ENCODE assay signal across 8 cellular contexts in genomic region chr4:146945556-146946374, GRCh38. TPM values are rescaled to one million over a fixed set of nuclear protein-coding genes. Genes with fewer than 3 reads are reported as not detected.
DNase-seq lines count a peak whose midpoint lies in the region; ATAC-seq and TF ChIP-seq lines count a peak whose summit lies in the region.

Gene TTC29 (minus strand): TSS chr4:146945864. CDS start chr4:146939895, 5,969 bp downstream.

- no peaks in the 10 kb centered on the region for H3K9me3 ChIP-seq in neural progenitor cell (ENCODE audit: low read depth)

- no peaks in the 10 kb centered on the region; the same call in 1 of the 2 replicates for H3K27me3 ChIP-seq in KMS-11 (ENCODE audit: insufficient read depth, low read depth)
- peaks cover 12% of the 10 kb centered on the region for H3K27me3 ChIP-seq in neural progenitor cell

- no peaks in the 10 kb centered on the region for H3K36me3 ChIP-seq in KMS-11 (ENCODE audit: insufficient read depth)
- H3K36me3 ChIP-seq in neural progenitor cell: no peaks in the 10 kb centered on the region

- DNase-seq in DMS79 (lab: John Stamatoyannopoulos, UW) (peak; percentile 1), SHP77 (lab: John Stamatoyannopoulos, UW) (peak; percentile 91 to 92), foreskin melanocyte (peak; percentile 59), neural progenitor cell (ENCODE audit: low spot score) (peak; percentile 99)
- DNase-seq in activated gamma-delta T cell treated with anti-CD3 and anti-CD28 coated beads, Interleukin-2, amount 50 U/mL, for 16 hours (ENCODE audit: low read depth): peak; percentile 71
- DNase-seq in stimulated activated naive CD8-positive, alpha-beta T cell treated with anti-CD3 and anti-CD28 coated beads, Interleukin-15, amount 100 ng/mL, for 72 hours: peak; percentile 83 to 87

- no peak for TF ChIP-seq CTCF in KMS-11 (conservative IDR thresholded peaks at IDR 0.05; ENCODE audit: low read depth, low read length)
- no peak for TF ChIP-seq CTCF in neural progenitor cell (IDR thresholded peaks at IDR 0.05)

- no peak within 1 kb of the TSS for H3K27ac Mint-ChIP-seq in neural progenitor cell
- H3K27ac Mint-ChIP-seq in stimulated activated naive CD8-positive, alpha-beta T cell treated with anti-CD3 and anti-CD28 coated beads, Interleukin-15, amount 100 ng/mL, for 72 hours: no peak within 1 kb of the TSS

- no peaks in the 10 kb centered on the region for H3K79me2 ChIP-seq in KMS-11 (ENCODE audit: insufficient read depth, low read depth)
- H3K79me2 ChIP-seq in neural progenitor cell (ENCODE audit: low read depth): no peaks in the 10 kb centered on the region

- peaks cover 5% of the 10 kb centered on the region for H3K27me3 Mint-ChIP-seq in neural progenitor cell (ENCODE audit: insufficient read depth, low read depth)
- H3K27me3 Mint-ChIP-seq in stimulated activated naive CD8-positive, alpha-beta T cell treated with anti-CD3 and anti-CD28 coated beads, Interleukin-15, amount 100 ng/mL, for 72 hours: peaks cover 35% of the 10 kb centered on the region

- peaks cover 6% of the 10 kb centered on the region for H3F3A ChIP-seq in neural progenitor cell (ENCODE audit: low read depth)

- H3K9ac ChIP-seq in KMS-11 (no peak within 1 kb of the TSS), neural progenitor cell (no peak within 1 kb of the TSS)

- no peaks in the 10 kb centered on the region for H3K9me3 Mint-ChIP-seq in neural progenitor cell
- no peaks in the 10 kb centered on the region for H3K9me3 Mint-ChIP-seq in stimulated activated naive CD8-positive, alpha-beta T cell treated with anti-CD3 and anti-CD28 coated beads, Interleukin-15, amount 100 ng/mL, for 72 hours

- ATAC-seq in GM21786 (IDR thresholded peaks at IDR 0.05; ENCODE audit: unreplicated experiment): peak; percentile 100
- ATAC-seq in stimulated activated naive CD8-positive, alpha-beta T cell treated with anti-CD3 and anti-CD28 coated beads, Interleukin-15, amount 100 ng/mL, for 72 hours: peak; percentile 99

- H3K4me3 Mint-ChIP-seq in neural progenitor cell: peak within 1 kb of the TSS; percentile 85
- peak within 1 kb of the TSS; percentile 71 to 83 for H3K4me3 Mint-ChIP-seq in stimulated activated naive CD8-positive, alpha-beta T cell treated with anti-CD3 and anti-CD28 coated beads, Interleukin-15, amount 100 ng/mL, for 72 hours

- H3K4me2 ChIP-seq in KMS-11 (peak within 1 kb of the TSS; percentile 67), neural progenitor cell (peak within 1 kb of the TSS; percentile 79)

- H4K20me1 ChIP-seq in KMS-11 (ENCODE audit: insufficient read depth) (no peaks in the 10 kb centered on the region), neural progenitor cell (ENCODE audit: low read depth) (no peaks in the 10 kb centered on the region)

- H3K4me1 Mint-ChIP-seq in neural progenitor cell: peaks cover 15% of the 10 kb centered on the region
- peaks cover 28% of the 10 kb centered on the region for H3K4me1 Mint-ChIP-seq in stimulated activated naive CD8-positive, alpha-beta T cell treated with anti-CD3 and anti-CD28 coated beads, Interleukin-15, amount 100 ng/mL, for 72 hours

- H3K4me1 ChIP-seq in KMS-11 (ENCODE audit: low read depth, poor library complexity, severe bottlenecking) (peaks cover 9% of the 10 kb centered on the region), neural progenitor cell (peaks cover 22% of the 10 kb centered on the region)

- H3K4me3 ChIP-seq in KMS-11 (IDR thresholded peaks at IDR 0.05; ENCODE audit: insufficient read depth, low read depth, low read length): no peak within 1 kb of the TSS
- peak within 1 kb of the TSS; percentile 53 for H3K4me3 ChIP-seq in neural progenitor cell

- no peaks in the 10 kb centered on the region for H3K36me3 Mint-ChIP-seq in neural progenitor cell

- H2AFZ ChIP-seq in KMS-11 (ENCODE audit: low read depth) (peak within 1 kb of the TSS; percentile 67), neural progenitor cell (replicated peaks) (peak within 1 kb of the TSS; percentile 91)

- H3K27ac ChIP-seq in KMS-11: no peak within 1 kb of the TSS
- no peak within 1 kb of the TSS for H3K27ac ChIP-seq in neural progenitor cell

RNA-seq across cellular contexts. Expression of gene TTC29, which starts in this region (rescaled TPM):
- 0.09 and 0.15 TPM in 2 replicates for total RNA-seq in neural progenitor cell (ENCODE audit: low replicate concordance)

Comparison
In these comparisons a context has a peak if more than half of its experiments do, and no peak if none do; other contexts are left out.
1. Peak in DNase-seq, H3K4me3 ChIP-seq and H3K4me2 ChIP-seq in neural progenitor cell; RNA of the gene not detected or under 1 TPM.
2. DNase-seq: peak in every context shown above with its lines; median percentile 99 in neural progenitor cell; 92 in SHP77; 85 in stimulated activated naive CD8-positive, alpha-beta T cell treated with anti-CD3 and anti-CD28 coated beads, Interleukin-15, amount 100 ng/mL, for 72 hours; 71 in activated gamma-delta T cell treated with anti-CD3 and anti-CD28 coated beads, Interleukin-2, amount 50 U/mL, for 16 hours; 59 in foreskin melanocyte; 1 in DMS79.